ENCODE assay signal across 1 cellular context in genomic region chr12:100356646-100357223, GRCh38.
TF ChIP-seq lines count a peak whose summit lies in the region.

TSS of gene SLC17A8 (plus strand) at chr12:100357074. CDS start at chr12:100357392, 318 bp downstream.

TF ChIP-seq in GM12878, 131 proteins besides CTCF, POLR2A, EP300 and RAD21 (continued from another document):
- TF ChIP-seq, protein P1, sequence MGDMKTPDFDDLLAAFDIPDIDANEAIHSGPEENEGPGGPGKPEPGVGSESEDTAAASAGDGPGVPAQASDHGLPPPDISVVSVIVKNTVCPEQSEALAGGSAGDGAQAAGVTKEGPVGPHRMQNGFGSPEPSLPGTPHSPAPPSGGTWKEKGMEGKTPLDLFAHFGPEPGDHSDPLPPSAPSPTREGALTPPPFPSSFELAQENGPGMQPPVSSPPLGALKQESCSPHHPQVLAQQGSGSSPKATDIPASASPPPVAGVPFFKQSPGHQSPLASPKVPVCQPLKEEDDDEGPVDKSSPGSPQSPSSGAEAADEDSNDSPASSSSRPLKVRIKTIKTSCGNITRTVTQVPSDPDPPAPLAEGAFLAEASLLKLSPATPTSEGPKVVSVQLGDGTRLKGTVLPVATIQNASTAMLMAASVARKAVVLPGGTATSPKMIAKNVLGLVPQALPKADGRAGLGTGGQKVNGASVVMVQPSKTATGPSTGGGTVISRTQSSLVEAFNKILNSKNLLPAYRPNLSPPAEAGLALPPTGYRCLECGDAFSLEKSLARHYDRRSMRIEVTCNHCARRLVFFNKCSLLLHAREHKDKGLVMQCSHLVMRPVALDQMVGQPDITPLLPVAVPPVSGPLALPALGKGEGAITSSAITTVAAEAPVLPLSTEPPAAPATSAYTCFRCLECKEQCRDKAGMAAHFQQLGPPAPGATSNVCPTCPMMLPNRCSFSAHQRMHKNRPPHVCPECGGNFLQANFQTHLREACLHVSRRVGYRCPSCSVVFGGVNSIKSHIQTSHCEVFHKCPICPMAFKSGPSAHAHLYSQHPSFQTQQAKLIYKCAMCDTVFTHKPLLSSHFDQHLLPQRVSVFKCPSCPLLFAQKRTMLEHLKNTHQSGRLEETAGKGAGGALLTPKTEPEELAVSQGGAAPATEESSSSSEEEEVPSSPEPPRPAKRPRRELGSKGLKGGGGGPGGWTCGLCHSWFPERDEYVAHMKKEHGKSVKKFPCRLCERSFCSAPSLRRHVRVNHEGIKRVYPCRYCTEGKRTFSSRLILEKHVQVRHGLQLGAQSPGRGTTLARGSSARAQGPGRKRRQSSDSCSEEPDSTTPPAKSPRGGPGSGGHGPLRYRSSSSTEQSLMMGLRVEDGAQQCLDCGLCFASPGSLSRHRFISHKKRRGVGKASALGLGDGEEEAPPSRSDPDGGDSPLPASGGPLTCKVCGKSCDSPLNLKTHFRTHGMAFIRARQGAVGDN (IDR thresholded peaks at IDR 0.05) = no peak
- TF ChIP-seq CHD2 (IDR thresholded peaks at IDR 0.05; ENCODE audit: borderline replicate concordance, low read depth, low read length) (no peak), MYB (IDR thresholded peaks at IDR 0.05; ENCODE audit: borderline replicate concordance, low read depth, low read length) (no peak), FOXK2 (IDR thresholded peaks at IDR 0.05) (no peak), SMARCA5 (IDR thresholded peaks at IDR 0.05) (no peak), ATF3 (IDR thresholded peaks at IDR 0.05; ENCODE audit: borderline replicate concordance, extremely low read depth, low read depth, low read length) (no peak)
TF ChIP-seq in GM12878: peak in this region for 0.
